Comparison of ENCODE assay signal across 8 cellular contexts in genomic region chr2:219688560-219689445, GRCh38.
DNase-seq lines count a peak whose midpoint lies in the region; ATAC-seq and TF ChIP-seq lines count a peak whose summit lies in the region.

No MANE protein-coding gene starts in this region.

- no peak for TF ChIP-seq CTCF in esophagus muscularis mucosa (IDR thresholded peaks at IDR 0.05)

- peaks cover 6% of the 10 kb centered on the region for H3K4me1 Mint-ChIP-seq in activated CD8-positive, alpha-beta memory T cell treated with anti-CD3 and anti-CD28 coated beads, Interleukin-2, amount 10 ng/mL, durations not matched to agents 7 days and 5 days

- CTCF ChIA-PET in activated CD8-positive, alpha-beta memory T cell treated with anti-CD3 and anti-CD28 coated beads, Interleukin-2, amount 10 ng/mL, durations not matched to agents 7 days and 5 days (lab: Charles Lee) = interaction anchor here (0.7 to 2.2 kb wide), 12 partner anchors 9 to 286 kb away, joined by 3 to 23 read pairs (median 4); no protein-coding TSS in a partner anchor

- peaks cover 7 to 22% (median 20%) of the 10 kb centered on the region in 4 donors for H3K4me1 ChIP-seq in esophagus muscularis mucosa

- no peak overlapping the region for H3K4me3 Mint-ChIP-seq in activated CD8-positive, alpha-beta memory T cell treated with anti-CD3 and anti-CD28 coated beads, Interleukin-2, amount 10 ng/mL, durations not matched to agents 7 days and 5 days

- no peaks in the 10 kb centered on the region for H3K9me3 Mint-ChIP-seq in activated CD8-positive, alpha-beta memory T cell treated with anti-CD3 and anti-CD28 coated beads, Interleukin-2, amount 10 ng/mL, durations not matched to agents 7 days and 5 days (ENCODE audit: low read depth)

- peak; percentile 99 for DNase-seq in EL
- peak; percentile 24 for DNase-seq in RKO (ENCODE audit: low spot score)
- no peak for DNase-seq in esophagus muscularis mucosa (ENCODE audit: extremely low spot score)
- DNase-seq in non-pigmented ciliary epithelial cell (ENCODE audit: low read depth) = peak; percentile 73
- DNase-seq in effector CD4-positive, alpha-beta T cell = no peak
- no peak for DNase-seq in NCI-H146 (lab: John Stamatoyannopoulos, UW)
- DNase-seq in NCI-H446 (lab: John Stamatoyannopoulos, UW) = no peak
- DNase-seq in activated CD8-positive, alpha-beta memory T cell treated with anti-CD3 and anti-CD28 coated beads, Interleukin-2, amount 10 ng/mL, durations not matched to agents 7 days and 5 days = no peak

- peaks cover 31% of the 10 kb centered on the region for H3K27me3 Mint-ChIP-seq in activated CD8-positive, alpha-beta memory T cell treated with anti-CD3 and anti-CD28 coated beads, Interleukin-2, amount 10 ng/mL, durations not matched to agents 7 days and 5 days

- intact Hi-C loops in esophagus muscularis mucosa (cut with DNase I) = loop anchor here (2.0 to 5.0 kb wide), 2 partner anchors 46 to 147 kb away; partner anchors contain the start of genes CHPF and TMEM198

- H3K4me3 ChIP-seq in esophagus muscularis mucosa = no peak overlapping the region

- no peak for TF ChIP-seq EP300 in esophagus muscularis mucosa (IDR thresholded peaks at IDR 0.05)

- no peak for ATAC-seq in activated CD8-positive, alpha-beta memory T cell treated with anti-CD3 and anti-CD28 coated beads, Interleukin-2, amount 10 ng/mL, durations not matched to agents 7 days and 5 days

- H3K27me3 ChIP-seq in esophagus muscularis mucosa = peaks cover 0 to 16% (median 0%) of the 10 kb centered on the region in 4 donors

- WGBS in esophagus muscularis mucosa = 70% methylated on average over 23 of the region's 23 CpGs

- H3K27ac ChIP-seq in esophagus muscularis mucosa (replicated peaks in 1 of 4) = peak overlapping the region; percentile 29 to 61 (median 52)

- TF ChIP-seq POLR2A in esophagus muscularis mucosa (IDR thresholded peaks at IDR 0.05; ENCODE audit: low read depth) = no peak

- no peaks in the 10 kb centered on the region for H3K36me3 Mint-ChIP-seq in activated CD8-positive, alpha-beta memory T cell treated with anti-CD3 and anti-CD28 coated beads, Interleukin-2, amount 10 ng/mL, durations not matched to agents 7 days and 5 days

- no peaks in the 10 kb centered on the region for H3K9me3 ChIP-seq in esophagus muscularis mucosa

- no peak overlapping the region for H3K27ac Mint-ChIP-seq in activated CD8-positive, alpha-beta memory T cell treated with anti-CD3 and anti-CD28 coated beads, Interleukin-2, amount 10 ng/mL, durations not matched to agents 7 days and 5 days

- H3K36me3 ChIP-seq in esophagus muscularis mucosa = no peaks in the 10 kb centered on the region

Comparison
In these comparisons a context has a peak if more than half of its experiments do, and no peak if none do; other contexts are left out.
1. DNase-seq: peak in EL (single experiment), RKO (single experiment) and non-pigmented ciliary epithelial cell (single experiment); none in esophagus muscularis mucosa (single experiment), effector CD4-positive, alpha-beta T cell (single experiment), NCI-H146 (single experiment), NCI-H446 (0 of 2) and activated CD8-positive, alpha-beta memory T cell treated with anti-CD3 and anti-CD28 coated beads, Interleukin-2, amount 10 ng/mL, durations not matched to agents 7 days and 5 days (single experiment).